24 cellular contexts compared by ENCODE assay signal in the genomic region with DNA sequence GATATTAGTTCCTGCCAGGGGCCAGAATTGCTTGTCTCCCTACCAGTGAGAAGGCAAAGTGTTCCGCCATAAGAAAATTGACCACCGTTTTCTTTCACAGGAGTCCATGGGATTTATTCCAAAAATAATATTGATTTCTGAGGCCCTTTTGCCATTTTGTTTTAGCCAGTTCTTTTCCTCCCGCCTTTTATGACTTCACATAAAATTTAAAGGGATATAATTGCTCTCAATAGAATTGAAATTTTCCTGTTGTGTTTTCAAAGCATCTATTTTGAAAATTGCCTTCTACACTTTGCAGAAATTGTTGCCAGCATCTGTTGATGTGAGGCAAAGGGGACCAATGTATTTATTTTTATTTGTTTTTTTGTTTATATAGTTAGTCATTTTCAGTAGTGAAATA. TPM values are rescaled to one million over a fixed set of nuclear protein-coding genes. Genes with fewer than 3 reads are reported as not detected.
DNase-seq lines count a peak whose midpoint lies in the region; ATAC-seq, FAIRE-seq and TF ChIP-seq lines count a peak whose summit lies in the region.
"Had no signal": no experiment of that assay in that cellular context is flagged by ENCODE, and none has a peak within 500 bp of the region (broad histone marks: within the 10 kb centered on the region; RNA-seq: fewer than 3 reads in every experiment).

No MANE protein-coding gene starts in this region.

- POLR2A ChIA-PET in A549 (lab: Yijun Ruan, JAX), result no interaction called here
- POLR2A ChIA-PET in Panc1 (lab: Charles Lee), result no interaction called here

- no peak for TF ChIP-seq POLR2A in A549 (IDR thresholded peaks at IDR 0.05; ENCODE audit: low read length)

- TF ChIP-seq EP300 in A549 (IDR thresholded peaks at IDR 0.05), result no peak

- DNase-seq in NCI-H1092 treated with DMSO at 0.1 percent for 48 hours (lab: John Stamatoyannopoulos, UW) (peak; percentile 18), NCI-H1092 (lab: John Stamatoyannopoulos, UW) (no peak), A549 (ENCODE audit: low read depth in 1 of 2, low spot score in 1 of 2) (no peak), Panc1 (ENCODE audit: low read depth, low spot score) (no peak), NCI-H526 (lab: John Stamatoyannopoulos, UW) (no peak)
- DNase-seq: ACHN; BE2C; C1 segment of cervical spinal cord; CD4-positive, alpha-beta memory T cell; CD4-positive, CD25-positive, alpha-beta regulatory T cell; CD8-positive, alpha-beta memory T cell; COR-L47; DMS 273 treated with DMSO at 0.1 percent for 48 hours; DMS153; DMS53; DMS79; DND-41; EL; GDM1 had no signal

- no peaks in the 10 kb centered on the region for H3K36me3 ChIP-seq in Panc1 (ENCODE audit: control insufficient read depth, insufficient read depth, low read length)
- H3K36me3 ChIP-seq: BE2C, BLaER1 had no signal

- in situ Hi-C loops in Panc1 (cut with HindIII; ENCODE audit: low pct_unique_long_range_greater_than_20kb, low sequenced_read_pairs), result no loop called here

- intact Hi-C loops in Panc1 (cut with micrococcal nuclease; ENCODE audit: unreplicated experiment), result no loop called here

- no peaks in the 10 kb centered on the region for H3K27me3 ChIP-seq in Panc1 (ENCODE audit: control insufficient read depth, insufficient read depth, low read length)
- H3K27me3 ChIP-seq: BE2C, BLaER1 had no signal

- no peak for TF ChIP-seq CTCF in A549 (IDR thresholded peaks at IDR 0.05)
- no peak for TF ChIP-seq CTCF in Panc1 (IDR thresholded peaks at IDR 0.05)

- peak overlapping the region; percentile 2; the same call in 1 of the 3 replicates for H3K4me2 ChIP-seq in A549
- H3K4me2 ChIP-seq: BLaER1 had no signal

- FAIRE-seq in A549 (lab: Jason Lieb, UNC), result no peak
- FAIRE-seq: GM12878, GM12892, GM18507 had no signal

- no peak overlapping the region for H3K4me3 ChIP-seq in A549
- no peak overlapping the region for H3K4me3 ChIP-seq in Panc1 (ENCODE audit: low read depth in 2 of 2, low read length in 2 of 2)
- H3K4me3 ChIP-seq: BLaER1, GM12878 had no signal

- H3K27ac ChIP-seq in A549, result no peak overlapping the region; a peak in 1 of 6 replicates
- H3K27ac ChIP-seq in Panc1 (ENCODE audit: low read length), result peak overlapping the region; percentile 32; the same call in 1 of the 2 replicates
- H3K27ac ChIP-seq: 22Rv1, BLaER1 had no signal

- CTCF ChIA-PET in A549 (lab: Yijun Ruan, JAX) (interaction anchor here (1.5 to 1.7 kb wide), 2 partner anchors 9 to 28 kb away, joined by 4 read pairs; no protein-coding TSS in a partner anchor), Panc1 (lab: Charles Lee) (no interaction called here)

- H3K4me1 ChIP-seq in A549, result peaks cover 48% of the 10 kb centered on the region
- H3K4me1 ChIP-seq in Panc1 (ENCODE audit: control insufficient read depth, insufficient read depth, low read length), result peaks cover 19% of the 10 kb centered on the region
- H3K4me1 ChIP-seq: BE2C had no signal

- H3K9me3 ChIP-seq in A549, result no peaks in the 10 kb centered on the region
- H3K9me3 ChIP-seq in Panc1 (ENCODE audit: control insufficient read depth, insufficient read depth, low read depth, low read length), result no peaks in the 10 kb centered on the region
- H3K9me3 ChIP-seq: BE2C, BLaER1 had no signal

- WGBS in A549 (ENCODE audit: missing lambda C conversion rate), result 84% methylated on average over 3 of the region's 3 CpGs

- no TSS peak for BruUV-seq in Panc1 (replicated peaks; lab: Mats Ljungman, UMichigan)

- no peak for TF ChIP-seq RAD21 in A549 (conservative IDR thresholded peaks at IDR 0.05 in 1 of 2, IDR thresholded peaks at IDR 0.05 in 1 of 2)

- no peak for ATAC-seq in A549
- ATAC-seq in Panc1, result no peak
- ATAC-seq: GM12878 had no signal

TF ChIP-seq in A549, 52 proteins besides CTCF, POLR2A, EP300 and RAD21:
- TF ChIP-seq SMC3 (IDR thresholded peaks at IDR 0.05) (no peak), RFX5 (IDR thresholded peaks at IDR 0.05) (no peak), RARB (CRISPR knock-in tag; IDR thresholded peaks at IDR 0.05) (no peak), HES2 (IDR thresholded peaks at IDR 0.05) (no peak), CHD2 (IDR thresholded peaks at IDR 0.05; ENCODE audit: low read length, partially characterized antibody) (no peak), HOXB5 (CRISPR knock-in tag; IDR thresholded peaks at IDR 0.05) (no peak), FOSB (CRISPR knock-in tag; IDR thresholded peaks at IDR 0.05) (no peak), CHD4 (IDR thresholded peaks at IDR 0.05; ENCODE audit: borderline replicate concordance) (no peak), POLR2AphosphoS2 (conservative IDR thresholded peaks at IDR 0.05; ENCODE audit: low read length) (no peak), JUNB (IDR thresholded peaks at IDR 0.05) (no peak), ZNF302 (CRISPR knock-in tag; IDR thresholded peaks at IDR 0.05) (no peak)
- TF ChIP-seq, protein P1, sequence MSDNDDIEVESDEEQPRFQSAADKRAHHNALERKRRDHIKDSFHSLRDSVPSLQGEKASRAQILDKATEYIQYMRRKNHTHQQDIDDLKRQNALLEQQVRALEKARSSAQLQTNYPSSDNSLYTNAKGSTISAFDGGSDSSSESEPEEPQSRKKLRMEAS (IDR thresholded peaks at IDR 0.05), result no peak

RNA-seq across cellular contexts. Expression of gene PLCE1, which starts 53.6 kb away (rescaled TPM):
- polyA plus RNA-seq in A549 (2011; rRNA removed), result 18.2 and 20.7 TPM in 2 replicates
- 4.4 and 5.1 TPM in 2 replicates for polyA plus RNA-seq in A549 (2012; cell fraction: cytosol; rRNA removed)
- polyA plus RNA-seq in A549 (2012; cell fraction: nucleus; rRNA removed), result 4.2 and 7.4 TPM in 2 replicates
- 10.7 to 12.8 TPM (median 10.9 TPM) in 3 replicates for polyA plus RNA-seq in A549 (2017; fragmentation: RNase III; extraction: RNeasy Plus Mini Kit Qiagen cat#74134 plus additional on column Dnase treatment)
- 44.9 TPM in 2 replicates for polyA minus RNA-seq in A549 (2011; rRNA and poly(A)+ RNA removed)
- total RNA-seq in Panc1 (2021; ENCODE audit: unreplicated experiment), result 39.7 TPM
- polyA plus RNA-seq in Panc1 (2012; ENCODE audit: insufficient read length), result 19.4 TPM
- total RNA-seq: CD4-positive, alpha-beta memory T cell; CD4-positive, CD25-positive, alpha-beta regulatory T cell; CD8-positive, alpha-beta memory T cell had no signal
